18 cellular contexts compared by ENCODE assay signal in the genomic region with DNA sequence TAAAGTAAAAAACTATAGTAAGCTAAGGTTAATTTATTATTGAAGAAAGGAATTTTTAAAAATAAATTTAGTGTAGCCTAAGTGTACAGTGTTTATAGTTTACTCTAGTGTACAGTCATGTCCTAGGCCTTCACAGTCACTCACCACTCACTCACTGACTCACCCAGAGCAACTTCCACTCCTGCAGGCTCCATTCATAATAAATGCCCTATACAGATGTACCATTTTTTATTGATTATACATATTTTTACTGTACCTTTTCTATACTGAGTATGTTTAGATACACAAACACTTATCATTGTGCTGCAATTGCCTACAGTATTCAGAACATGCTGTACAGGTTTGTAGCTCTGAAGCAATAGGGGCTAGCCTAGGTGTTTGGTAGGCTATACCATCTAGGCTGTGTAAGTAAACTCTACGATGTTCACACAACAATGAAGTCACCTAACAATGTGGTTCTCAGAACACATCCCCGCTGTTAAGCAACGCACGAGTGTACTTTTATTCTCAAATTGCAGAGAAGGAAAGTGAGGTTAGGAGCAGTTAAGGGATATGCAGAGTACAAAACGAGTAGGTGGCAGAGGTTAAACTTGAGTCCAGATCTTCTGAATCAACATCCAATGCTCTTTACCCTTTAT. TPM values are rescaled to one million over a fixed set of nuclear protein-coding genes. Genes with fewer than 3 reads are reported as not detected.
DNase-seq lines count a peak whose midpoint lies in the region; TF ChIP-seq lines count a peak whose summit lies in the region.
"Had no signal": no experiment of that assay in that cellular context is flagged by ENCODE, and none has a peak within 500 bp of the region (broad histone marks: within the 10 kb centered on the region; RNA-seq: fewer than 3 reads in every experiment).

No MANE protein-coding gene starts in this region.

- in situ Hi-C loops in brain microvascular endothelial cell (cut with HindIII; ENCODE audit: low pct_ligation_motif_present, low sequenced_read_pairs): no loop called here

- intact Hi-C loops in testis (cut with DNase I; ENCODE audit: low total_unique reads): no loop called here

- H3K36me3 ChIP-seq in brain microvascular endothelial cell (replicated peaks) (no peaks in the 10 kb centered on the region), testis (ENCODE audit: low read depth, missing control alignments) (no peaks in the 10 kb centered on the region)
- H3K36me3 ChIP-seq: HAP-1, WERI-Rb-1 had no signal

- H3K27ac ChIP-seq in brain microvascular endothelial cell (peak overlapping the region; percentile 64), testis (no peak overlapping the region)
- H3K27ac ChIP-seq: psoas muscle, WERI-Rb-1 had no signal

- H3K27me3 ChIP-seq in brain microvascular endothelial cell (replicated peaks) (no peaks in the 10 kb centered on the region), testis (no peaks in the 10 kb centered on the region)

- DNase-seq in Daoy (ENCODE audit: low read depth): peak; percentile 45
- DNase-seq in NCI-H226: peak; percentile 44
- DNase-seq in brain microvascular endothelial cell: peak; percentile 86
- peak; percentile 17 for DNase-seq in kidney glomerular epithelial cell (lab: John Stamatoyannopoulos, UW)
- DNase-seq in activated effector memory CD4-positive, alpha-beta T cell treated with anti-CD3 and anti-CD28 coated beads, Interleukin-2, amount 50 U/mL, for 16 hours: no peak
- DNase-seq in activated gamma-delta T cell (lab: John Stamatoyannopoulos, UW): no peak
- no peak for DNase-seq in testis
- DNase-seq in activated CD4-positive, CD25-positive, alpha-beta regulatory T cell (lab: John Stamatoyannopoulos, UW): no peak
- DNase-seq: Calu3, cerebellar nuclear complex, GF-D8, glutamatergic neuron, mesendoderm, NCI-H2081, NCI-H526, psoas muscle, WERI-Rb-1 had no signal

- TF ChIP-seq CTCF in brain microvascular endothelial cell (IDR thresholded peaks at IDR 0.05; ENCODE audit: low read depth, low read length, missing control alignments): no peak
- TF ChIP-seq CTCF in testis (IDR thresholded peaks at IDR 0.05): no peak

- H3K4me1 ChIP-seq in testis: no peaks in the 10 kb centered on the region
- H3K4me1 ChIP-seq: HAP-1 had no signal

- no peak overlapping the region for H3K4me3 ChIP-seq in brain microvascular endothelial cell (ENCODE audit: low read depth, low read length)
- no peak overlapping the region for H3K4me3 ChIP-seq in testis
- H3K4me3 ChIP-seq: HAP-1, psoas muscle had no signal

- H3K9me3 ChIP-seq in testis: no peaks in the 10 kb centered on the region
- H3K9me3 ChIP-seq: HAP-1, psoas muscle had no signal

- WGBS in testis, 2 donors: 88 to 91% methylated on average over 5 of the region's 5 CpGs

- no peak for TF ChIP-seq POLR2A in testis (IDR thresholded peaks at IDR 0.05)

RNA-seq across cellular contexts. Expression of gene PLCE1, which starts 38.9 kb away (rescaled TPM):
- 1.6 and 2.5 TPM in 2 replicates for total RNA-seq in Daoy (2014; rRNA removed; shearing (Covaris generic))
- total RNA-seq in testis: 1 to 10 TPM; 6.7 to 8.2 TPM
- 4.2 TPM for polyA plus RNA-seq in testis (ENCODE audit: insufficient read depth, low read depth, low replicate concordance)

Comparison
In these comparisons a context has a peak if more than half of its experiments do, and no peak if none do; other contexts are left out.
1. DNase-seq: peak in Daoy (single experiment), NCI-H226 (single experiment), brain microvascular endothelial cell (single experiment) and kidney glomerular epithelial cell (single experiment); none in activated effector memory CD4-positive, alpha-beta T cell treated with anti-CD3 and anti-CD28 coated beads, Interleukin-2, amount 50 U/mL, for 16 hours (single experiment), activated gamma-delta T cell (single experiment), testis (single experiment) and activated CD4-positive, CD25-positive, alpha-beta regulatory T cell (0 of 4).